1 cellular context compared by ENCODE assay signal in genomic region chr17:45404870-45405249, GRCh38.
TF ChIP-seq lines count a peak whose summit lies in the region.

No MANE protein-coding gene starts in this region.

TF ChIP-seq in K562, 482 proteins besides CTCF, POLR2A, EP300 and RAD21:
- TF ChIP-seq MBD1 (CRISPR knock-in tag; IDR thresholded peaks at IDR 0.05), result no peak
- TF ChIP-seq ILF3 (IDR thresholded peaks at IDR 0.05; ENCODE audit: borderline replicate concordance), result no peak
- TF ChIP-seq ZNF449 (CRISPR knock-in tag; IDR thresholded peaks at IDR 0.05), result no peak
- no peak for TF ChIP-seq CHD7 (IDR thresholded peaks at IDR 0.05; ENCODE audit: low read depth, low read length)
- no peak for TF ChIP-seq ZNF695 (CRISPR knock-in tag; IDR thresholded peaks at IDR 0.05)
- peak; percentile 29; the same call in 1 of the 2 replicates for TF ChIP-seq ZNF263 (CRISPR knock-in tag; IDR thresholded peaks at IDR 0.05; ENCODE audit: borderline replicate concordance)
